Comparison of ENCODE assay signal across 1 cellular context in genomic region chr2:15845737-15846405, GRCh38.
TF ChIP-seq lines count a peak whose summit lies in the region.

No MANE protein-coding gene starts in this region.

TF ChIP-seq in GM23338, 12 proteins besides CTCF, POLR2A, EP300 and RAD21 (continued from another document):
- TF ChIP-seq, protein P1, sequence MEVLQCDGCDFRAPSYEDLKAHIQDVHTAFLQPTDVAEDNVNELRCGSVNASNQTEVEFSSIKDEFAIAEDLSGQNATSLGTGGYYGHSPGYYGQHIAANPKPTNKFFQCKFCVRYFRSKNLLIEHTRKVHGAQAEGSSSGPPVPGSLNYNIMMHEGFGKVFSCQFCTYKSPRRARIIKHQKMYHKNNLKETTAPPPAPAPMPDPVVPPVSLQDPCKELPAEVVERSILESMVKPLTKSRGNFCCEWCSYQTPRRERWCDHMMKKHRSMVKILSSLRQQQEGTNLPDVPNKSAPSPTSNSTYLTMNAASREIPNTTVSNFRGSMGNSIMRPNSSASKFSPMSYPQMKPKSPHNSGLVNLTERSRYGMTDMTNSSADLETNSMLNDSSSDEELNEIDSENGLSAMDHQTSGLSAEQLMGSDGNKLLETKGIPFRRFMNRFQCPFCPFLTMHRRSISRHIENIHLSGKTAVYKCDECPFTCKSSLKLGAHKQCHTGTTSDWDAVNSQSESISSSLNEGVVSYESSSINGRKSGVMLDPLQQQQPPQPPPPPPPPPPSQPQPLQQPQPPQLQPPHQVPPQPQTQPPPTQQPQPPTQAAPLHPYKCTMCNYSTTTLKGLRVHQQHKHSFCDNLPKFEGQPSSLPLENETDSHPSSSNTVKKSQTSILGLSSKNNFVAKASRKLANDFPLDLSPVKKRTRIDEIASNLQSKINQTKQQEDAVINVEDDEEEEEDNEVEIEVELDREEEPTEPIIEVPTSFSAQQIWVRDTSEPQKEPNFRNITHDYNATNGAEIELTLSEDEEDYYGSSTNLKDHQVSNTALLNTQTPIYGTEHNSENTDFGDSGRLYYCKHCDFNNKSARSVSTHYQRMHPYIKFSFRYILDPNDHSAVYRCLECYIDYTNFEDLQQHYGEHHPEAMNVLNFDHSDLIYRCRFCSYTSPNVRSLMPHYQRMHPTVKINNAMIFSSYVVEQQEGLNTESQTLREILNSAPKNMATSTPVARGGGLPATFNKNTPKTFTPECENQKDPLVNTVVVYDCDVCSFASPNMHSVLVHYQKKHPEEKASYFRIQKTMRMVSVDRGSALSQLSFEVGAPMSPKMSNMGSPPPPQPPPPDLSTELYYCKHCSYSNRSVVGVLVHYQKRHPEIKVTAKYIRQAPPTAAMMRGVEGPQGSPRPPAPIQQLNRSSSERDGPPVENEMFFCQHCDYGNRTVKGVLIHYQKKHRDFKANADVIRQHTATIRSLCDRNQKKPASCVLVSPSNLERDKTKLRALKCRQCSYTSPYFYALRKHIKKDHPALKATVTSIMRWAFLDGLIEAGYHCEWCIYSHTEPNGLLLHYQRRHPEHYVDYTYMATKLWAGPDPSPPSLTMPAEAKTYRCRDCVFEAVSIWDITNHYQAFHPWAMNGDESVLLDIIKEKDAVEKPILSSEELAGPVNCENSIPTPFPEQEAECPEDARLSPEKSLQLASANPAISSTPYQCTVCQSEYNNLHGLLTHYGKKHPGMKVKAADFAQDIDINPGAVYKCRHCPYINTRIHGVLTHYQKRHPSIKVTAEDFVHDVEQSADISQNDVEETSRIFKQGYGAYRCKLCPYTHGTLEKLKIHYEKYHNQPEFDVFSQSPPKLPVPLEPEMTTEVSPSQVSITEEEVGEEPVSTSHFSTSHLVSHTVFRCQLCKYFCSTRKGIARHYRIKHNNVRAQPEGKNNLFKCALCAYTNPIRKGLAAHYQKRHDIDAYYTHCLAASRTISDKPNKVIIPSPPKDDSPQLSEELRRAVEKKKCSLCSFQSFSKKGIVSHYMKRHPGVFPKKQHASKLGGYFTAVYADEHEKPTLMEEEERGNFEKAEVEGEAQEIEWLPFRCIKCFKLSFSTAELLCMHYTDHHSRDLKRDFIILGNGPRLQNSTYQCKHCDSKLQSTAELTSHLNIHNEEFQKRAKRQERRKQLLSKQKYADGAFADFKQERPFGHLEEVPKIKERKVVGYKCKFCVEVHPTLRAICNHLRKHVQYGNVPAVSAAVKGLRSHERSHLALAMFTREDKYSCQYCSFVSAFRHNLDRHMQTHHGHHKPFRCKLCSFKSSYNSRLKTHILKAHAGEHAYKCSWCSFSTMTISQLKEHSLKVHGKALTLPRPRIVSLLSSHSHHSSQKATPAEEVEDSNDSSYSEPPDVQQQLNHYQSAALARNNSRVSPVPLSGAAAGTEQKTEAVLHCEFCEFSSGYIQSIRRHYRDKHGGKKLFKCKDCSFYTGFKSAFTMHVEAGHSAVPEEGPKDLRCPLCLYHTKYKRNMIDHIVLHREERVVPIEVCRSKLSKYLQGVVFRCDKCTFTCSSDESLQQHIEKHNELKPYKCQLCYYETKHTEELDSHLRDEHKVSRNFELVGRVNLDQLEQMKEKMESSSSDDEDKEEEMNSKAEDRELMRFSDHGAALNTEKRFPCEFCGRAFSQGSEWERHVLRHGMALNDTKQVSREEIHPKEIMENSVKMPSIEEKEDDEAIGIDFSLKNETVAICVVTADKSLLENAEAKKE (CRISPR knock-in tag; IDR thresholded peaks at IDR 0.05): no peak
- TF ChIP-seq EZH2 (IDR thresholded peaks at IDR 0.05; ENCODE audit: low read depth, unreplicated experiment) (no peak), EZH2phosphoT487 (IDR thresholded peaks at IDR 0.05; ENCODE audit: unreplicated experiment) (no peak), STAT1 (IDR thresholded peaks at IDR 0.05; ENCODE audit: unreplicated experiment) (no peak)
